In the genomic region with DNA sequence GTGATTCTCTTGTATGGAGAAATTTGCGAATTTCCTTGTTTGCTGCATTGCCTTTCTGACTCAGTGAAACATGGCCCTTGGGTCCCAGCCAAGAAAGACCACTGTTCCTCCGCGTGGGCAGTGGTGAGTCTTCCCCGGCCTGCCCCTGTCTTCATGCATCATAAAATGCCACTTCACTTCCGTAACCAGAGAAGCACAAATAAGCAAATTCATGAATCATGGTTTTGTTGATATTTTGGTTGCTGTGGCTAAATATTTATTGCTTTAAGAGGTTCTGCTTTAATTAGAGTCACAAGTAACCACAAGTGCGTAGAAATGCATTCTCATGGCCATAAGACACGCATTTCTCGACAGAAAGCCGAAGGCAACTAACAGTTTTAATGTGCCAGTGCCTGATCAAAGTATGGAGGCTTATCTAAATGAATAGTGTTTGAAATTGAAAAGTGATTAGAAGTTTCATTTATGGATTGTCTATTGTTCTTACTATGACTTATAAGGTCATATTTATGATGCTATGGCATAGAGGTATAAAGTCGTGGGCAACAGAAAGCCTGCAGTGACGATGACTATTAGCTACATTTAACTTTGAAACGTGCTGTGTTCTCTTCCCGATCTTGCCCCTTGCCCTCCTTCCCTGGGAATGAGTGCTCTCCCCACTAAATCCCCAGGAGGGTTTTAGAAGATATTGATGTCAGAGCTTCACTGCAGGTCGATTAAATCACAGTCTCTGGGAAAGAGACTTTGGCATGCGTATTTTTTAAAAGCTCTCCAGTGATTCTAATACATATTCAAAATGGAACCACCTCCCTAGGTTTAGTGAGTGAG, we compare ENCODE assay signal across 9 cellular contexts.
DNase-seq lines count a peak whose midpoint lies in the region; ATAC-seq and TF ChIP-seq lines count a peak whose summit lies in the region.
"Had no signal": no experiment of that assay in that cellular context is flagged by ENCODE, and none has a peak within 500 bp of the region (broad histone marks: within the 10 kb centered on the region; RNA-seq: fewer than 3 reads in every experiment).

No MANE protein-coding gene starts in this region.

- ATAC-seq in HG03442 (IDR thresholded peaks at IDR 0.05; ENCODE audit: unreplicated experiment), result no peak

- DNase-seq in COLO668 (lab: John Stamatoyannopoulos, UW; ENCODE audit: unreplicated experiment) (peak; percentile 15), HFF-Myc (ENCODE audit: extremely low read depth, low read depth) (peak; percentile 93), breast epithelium (ENCODE audit: low spot score in 2 of 2) (peak in 1 of 2 donors; percentile 45), non-pigmented ciliary epithelial cell (ENCODE audit: low read depth) (peak; percentile 89), NCI-H2081 (lab: John Stamatoyannopoulos, UW) (no peak), cerebellar nuclear complex (lab: John Stamatoyannopoulos, UW) (no peak), GM19240 (ENCODE audit: insufficient read length, low spot score) (no peak)
- DNase-seq: KG1 had no signal

- no peak for TF ChIP-seq CTCF in HFF-Myc (IDR thresholded peaks at IDR 0.05; ENCODE audit: low read depth, low read length, missing control alignments)
- TF ChIP-seq CTCF in breast epithelium (IDR thresholded peaks at IDR 0.05), result no peak

- intact Hi-C loops in breast epithelium (cut with DNase I; ENCODE audit: low total_unique reads), result no loop called here

- no peak overlapping the region for H3K4me3 ChIP-seq in HFF-Myc (replicated peaks; ENCODE audit: low read depth, low read length)
- no peak overlapping the region for H3K4me3 ChIP-seq in breast epithelium

- H3K27ac ChIP-seq in breast epithelium, result peak overlapping the region; percentile 98 to 99

- H3K9me3 ChIP-seq in breast epithelium, result no peaks in the 10 kb centered on the region

- H3K4me1 ChIP-seq in breast epithelium, result peaks cover 3 to 24% of the 10 kb centered on the region in 2 donors

- no peak for TF ChIP-seq POLR2A in breast epithelium (IDR thresholded peaks at IDR 0.05)

- no peaks in the 10 kb centered on the region for H3K27me3 ChIP-seq in breast epithelium

- no peaks in the 10 kb centered on the region for H3K36me3 ChIP-seq in breast epithelium

Comparison
In these comparisons a context has a peak if more than half of its experiments do, and no peak if none do; other contexts are left out.
1. DNase-seq: peak in COLO668 (single experiment), HFF-Myc (single experiment) and non-pigmented ciliary epithelial cell (single experiment); none in NCI-H2081 (0 of 2), cerebellar nuclear complex (0 of 2) and GM19240 (single experiment).